Comparison of ENCODE assay signal across 14 cellular contexts in the genomic region with DNA sequence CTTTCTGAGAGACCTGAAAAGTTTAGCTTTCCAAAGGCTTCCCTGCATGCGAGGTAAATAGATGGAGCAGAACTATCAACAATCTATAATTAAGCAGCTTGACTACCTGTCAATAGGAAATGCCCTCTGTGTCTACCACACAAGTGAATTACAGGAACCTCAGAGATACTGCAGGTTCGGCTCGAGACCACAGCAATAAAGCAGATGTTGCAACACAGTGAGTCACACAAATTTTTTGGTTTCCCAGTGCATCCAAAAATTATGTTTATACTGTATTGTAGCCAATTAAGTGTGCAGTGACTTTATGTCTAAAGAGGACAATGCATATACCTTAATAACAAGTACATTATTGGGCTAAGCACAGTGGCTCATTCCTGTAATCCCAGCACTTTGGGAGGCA.
DNase-seq lines count a peak whose midpoint lies in the region; ATAC-seq, FAIRE-seq and TF ChIP-seq lines count a peak whose summit lies in the region.
"Had no signal": no experiment of that assay in that cellular context is flagged by ENCODE, and none has a peak within 500 bp of the region (broad histone marks: within the 10 kb centered on the region; RNA-seq: fewer than 3 reads in every experiment).

No MANE protein-coding gene starts in this region.

- peaks cover 7% of the 10 kb centered on the region for H3K36me3 Mint-ChIP-seq in astrocyte (ENCODE audit: low read depth, unreplicated experiment)

- H3K4me1 ChIP-seq in astrocyte (ENCODE audit: insufficient read depth, low read length) (peaks cover 10% of the 10 kb centered on the region), small intestine (ENCODE audit: control insufficient read depth in 2 of 2, insufficient read depth in 1 of 2, low read depth in 1 of 2, low read length in 1 of 2) (no peaks in the 10 kb centered on the region)

- peaks cover 7% of the 10 kb centered on the region for H3K4me1 Mint-ChIP-seq in astrocyte (ENCODE audit: low read depth, unreplicated experiment)
- H3K4me1 Mint-ChIP-seq in stimulated activated naive CD8-positive, alpha-beta T cell treated with anti-CD3 and anti-CD28 coated beads, Interleukin-15, amount 100 ng/mL, for 72 hours = peaks cover 21% of the 10 kb centered on the region

- WGBS in small intestine, 3 donors = 47 to 63% (median 58%) methylated on average over 3 of the region's 3 CpGs

- no peak for TF ChIP-seq CTCF in astrocyte (IDR thresholded peaks at IDR 0.05; ENCODE audit: insufficient read depth, low read depth, low read length)

- no peak overlapping the region for H3K9ac ChIP-seq in astrocyte (ENCODE audit: low read length)

- H3K36me3 ChIP-seq in astrocyte (ENCODE audit: insufficient read depth, low read length) (no peaks in the 10 kb centered on the region), small intestine (ENCODE audit: control insufficient read depth in 2 of 2, insufficient read depth in 2 of 2, low read length in 2 of 2) (no peaks in the 10 kb centered on the region)

- peak; percentile 2 for DNase-seq in COR-L47 (lab: John Stamatoyannopoulos, UW)
- peak; percentile 44 for DNase-seq in KG1 (lab: John Stamatoyannopoulos, UW)
- DNase-seq in astrocyte (ENCODE audit: low read depth) = peak; percentile 84
- peak; percentile 87 for DNase-seq in iris pigment epithelial cell (ENCODE audit: low read depth)
- DNase-seq in NCI-H146 treated with DMSO at 0.1 percent for 48 hours (lab: John Stamatoyannopoulos, UW; ENCODE audit: unreplicated experiment) = no peak
- DNase-seq in stimulated activated naive CD8-positive, alpha-beta T cell treated with anti-CD3 and anti-CD28 coated beads, Interleukin-15, amount 100 ng/mL, for 72 hours = no peak
- DNase-seq in small intestine = no peak
- no peak for DNase-seq in activated T-cell treated with anti-CD3 and anti-CD28 coated beads, Interleukin-2, amount 50 U/mL, for 48 hours
- DNase-seq: activated CD4-positive, alpha-beta T cell treated with anti-CD3 and anti-CD28 coated beads, Interleukin-2, amount 50 U/mL, for 4 hours; glutamatergic neuron; midbrain; NCI-H1930; RPMI8226; stimulated activated naive CD4-positive, alpha-beta T cell had no signal

- H3K27me3 ChIP-seq in astrocyte (ENCODE audit: insufficient read depth, low read length) (no peaks in the 10 kb centered on the region), small intestine (ENCODE audit: control insufficient read depth in 2 of 2, insufficient read depth in 2 of 2, low read length in 2 of 2) (no peaks in the 10 kb centered on the region)

- H3K4me3 ChIP-seq in astrocyte (ENCODE audit: insufficient read depth, low read depth, low read length) (no peak overlapping the region), small intestine (ENCODE audit: low read depth in 1 of 2, low read length in 2 of 2) (no peak overlapping the region)

- H3K9me3 Mint-ChIP-seq in astrocyte (ENCODE audit: unreplicated experiment) = no peaks in the 10 kb centered on the region
- peaks cover 11 to 14% of the 10 kb centered on the region in 2 donors for H3K9me3 Mint-ChIP-seq in stimulated activated naive CD8-positive, alpha-beta T cell treated with anti-CD3 and anti-CD28 coated beads, Interleukin-15, amount 100 ng/mL, for 72 hours

- H2AFZ ChIP-seq in astrocyte (ENCODE audit: low read depth, low read length) = no peak overlapping the region

- H3K27me3 Mint-ChIP-seq in astrocyte (ENCODE audit: low read depth, unreplicated experiment) = no peaks in the 10 kb centered on the region
- H3K27me3 Mint-ChIP-seq in stimulated activated naive CD8-positive, alpha-beta T cell treated with anti-CD3 and anti-CD28 coated beads, Interleukin-15, amount 100 ng/mL, for 72 hours = no peaks in the 10 kb centered on the region

- H3K9me3 ChIP-seq in astrocyte (ENCODE audit: insufficient read depth, low read depth, low read length) = no peaks in the 10 kb centered on the region
- no peaks in the 10 kb centered on the region for H3K9me3 ChIP-seq in small intestine (ENCODE audit: control insufficient read depth, low read depth)

- ATAC-seq in stimulated activated naive CD8-positive, alpha-beta T cell treated with anti-CD3 and anti-CD28 coated beads, Interleukin-15, amount 100 ng/mL, for 72 hours = no peak

- H3K27ac ChIP-seq in astrocyte (ENCODE audit: low read depth, low read length) (no peak overlapping the region), small intestine (ENCODE audit: low read depth in 1 of 2, low read length in 1 of 2) (no peak overlapping the region)

- FAIRE-seq in astrocyte (lab: Jason Lieb, UNC) (peak; percentile 67), small intestine (lab: Jason Lieb, UNC) (no peak)

- peaks cover 62% of the 10 kb centered on the region for H4K20me1 ChIP-seq in astrocyte (ENCODE audit: insufficient read depth, low read length)

- peak overlapping the region; percentile 41 for H3K27ac Mint-ChIP-seq in astrocyte (ENCODE audit: unreplicated experiment)
- no peak overlapping the region for H3K27ac Mint-ChIP-seq in stimulated activated naive CD8-positive, alpha-beta T cell treated with anti-CD3 and anti-CD28 coated beads, Interleukin-15, amount 100 ng/mL, for 72 hours

- H3K4me2 ChIP-seq in astrocyte (ENCODE audit: low read length) = peak overlapping the region; percentile 22

- H3K4me3 Mint-ChIP-seq in astrocyte (ENCODE audit: unreplicated experiment) = no peak overlapping the region
- H3K4me3 Mint-ChIP-seq in stimulated activated naive CD8-positive, alpha-beta T cell treated with anti-CD3 and anti-CD28 coated beads, Interleukin-15, amount 100 ng/mL, for 72 hours = no peak overlapping the region

- no peaks in the 10 kb centered on the region for H3K79me2 ChIP-seq in astrocyte (ENCODE audit: insufficient read depth, low read length)

Comparison
In these comparisons a context has a peak if more than half of its experiments do, and no peak if none do; other contexts are left out.
1. DNase-seq: peak in COR-L47 (single experiment), KG1 (single experiment), astrocyte (single experiment) and iris pigment epithelial cell (single experiment); none in NCI-H146 treated with DMSO at 0.1 percent for 48 hours (single experiment), stimulated activated naive CD8-positive, alpha-beta T cell treated with anti-CD3 and anti-CD28 coated beads, Interleukin-15, amount 100 ng/mL, for 72 hours (0 of 2), small intestine (single experiment) and activated T-cell treated with anti-CD3 and anti-CD28 coated beads, Interleukin-2, amount 50 U/mL, for 48 hours (0 of 2).